Comparison of ENCODE assay signal across 31 cellular contexts in genomic region chr9:86809968-86810367, GRCh38.
"Had no signal": no experiment of that assay in that cellular context is flagged by ENCODE, and none has a peak within 500 bp of the region (broad histone marks: within the 10 kb centered on the region; RNA-seq: fewer than 3 reads in every experiment).

No MANE protein-coding gene starts in this region.

- H3K4me2 ChIP-seq: SK-N-SH had no signal

- H3K27ac Mint-ChIP-seq: activated CD4-positive, alpha-beta T cell treated with anti-CD3 and anti-CD28 coated beads for 36 hours; activated CD4-positive, alpha-beta T cell treated with anti-CD3 and anti-CD28 coated beads, Interleukin-2, amount 10 ng/mL, durations not matched to agents 7 days and 5 days; activated CD8-positive, alpha-beta T cell treated with anti-CD3 and anti-CD28 coated beads, Interleukin-2, amount 10 ng/mL, durations not matched to agents 7 days and 5 days; activated naive CD4-positive, alpha-beta T cell treated with anti-CD3 and anti-CD28 coated beads, Interleukin-2, amount 50 U/mL, for 24 hours; activated naive CD8-positive, alpha-beta T cell treated with anti-CD3 and anti-CD28 coated beads, Interleukin-2, amount 10 ng/mL, durations not matched to agents 7 days and 5 days; activated T-cell treated with anti-CD3 and anti-CD28 coated beads, Interleukin-2, amount 50 U/mL, for 24 hours; activated T-helper 2 cell treated with anti-CD3 and anti-CD28 coated beads, Interferon-gamma antibody, Interleukin-2, Interleukin-4, amounts not matched to agents 10 μg/mL and 5 μg/mL and 100 μg/mL, durations not matched to agents 14 hours and 24 hours and 36 hours; T-helper 1 cell treated with Interleukin-12 subunit alpha and Interleukin-12 subunit beta and Interleukin-4 antibody, amounts not matched to agents 30 μg/mL and 1 μg/mL, for 36 hours; T-helper 2 cell treated with Interferon-gamma antibody and Interleukin-4, amounts not matched to agents 5 μg/mL and 100 μg/mL, for 36 hours had no signal

- DNase-seq: activated CD4-positive, alpha-beta T cell treated with anti-CD3 and anti-CD28 coated beads for 36 hours; activated CD4-positive, alpha-beta T cell treated with anti-CD3 and anti-CD28 coated beads, Interleukin-2, amount 10 ng/mL, durations not matched to agents 7 days and 5 days; activated CD4-positive, alpha-beta T cell treated with anti-CD3 and anti-CD28 coated beads, Interleukin-2, amount 50 U/mL, for 48 hours; activated CD8-positive, alpha-beta T cell treated with anti-CD3 and anti-CD28 coated beads, Interleukin-2, amount 10 ng/mL, durations not matched to agents 7 days and 5 days; activated gamma-delta T cell; activated naive CD4-positive, alpha-beta T cell treated with Interleukin-2 at 50 U/mL for 16 hours; activated naive CD8-positive, alpha-beta T cell treated with anti-CD3 and anti-CD28 coated beads, Interleukin-2, amount 10 ng/mL, durations not matched to agents 7 days and 5 days; activated T-cell treated with anti-CD3 and anti-CD28 coated beads, Interleukin-2, amount 50 U/mL, for 24 hours; amygdala; Karpas-422; MM.1S; NCI-H1092; NCI-H1436 treated with DMSO at 0.1 percent for 48 hours; NCI-H1694 treated with DMSO at 0.1 percent for 48 hours; NCI-H2029; NCI-H2171 treated with DMSO at 0.1 percent for 48 hours; NCI-H2227 treated with DMSO at 0.1 percent for 48 hours; NCI-H446; NCI-H510A treated with DMSO at 0.1 percent for 48 hours; NCI-H526 treated with DMSO at 0.1 percent for 48 hours; SHP77 treated with DMSO at 0.1 percent for 48 hours; SK-N-SH had no signal

- H3K9ac ChIP-seq: SK-N-SH had no signal

- H3K4me1 Mint-ChIP-seq: activated CD4-positive, alpha-beta T cell treated with anti-CD3 and anti-CD28 coated beads for 36 hours; activated CD4-positive, alpha-beta T cell treated with anti-CD3 and anti-CD28 coated beads, Interleukin-2, amount 10 ng/mL, durations not matched to agents 7 days and 5 days; activated naive CD4-positive, alpha-beta T cell treated with anti-CD3 and anti-CD28 coated beads, Interleukin-2, amount 50 U/mL, for 24 hours; activated naive CD8-positive, alpha-beta T cell treated with anti-CD3 and anti-CD28 coated beads, Interleukin-2, amount 10 ng/mL, durations not matched to agents 7 days and 5 days; central memory CD8-positive, alpha-beta T cell had no signal

- H3K27me3 Mint-ChIP-seq: activated CD4-positive, alpha-beta T cell treated with anti-CD3 and anti-CD28 coated beads, Interleukin-2, amount 10 ng/mL, durations not matched to agents 7 days and 5 days; activated naive CD4-positive, alpha-beta T cell treated with anti-CD3 and anti-CD28 coated beads, Interleukin-2, amount 50 U/mL, for 24 hours; activated naive CD8-positive, alpha-beta T cell treated with anti-CD3 and anti-CD28 coated beads, Interleukin-2, amount 10 ng/mL, durations not matched to agents 7 days and 5 days had no signal

- H3K9me2 ChIP-seq: SK-N-SH had no signal

- H3K27me3 ChIP-seq: ascending aorta, cardiac muscle cell, SJSA1 had no signal

- H3K36me3 Mint-ChIP-seq: activated naive CD4-positive, alpha-beta T cell treated with anti-CD3 and anti-CD28 coated beads, Interleukin-2, amount 50 U/mL, for 24 hours; activated naive CD8-positive, alpha-beta T cell treated with anti-CD3 and anti-CD28 coated beads, Interleukin-2, amount 10 ng/mL, durations not matched to agents 7 days and 5 days had no signal

- H3K9me3 Mint-ChIP-seq: activated CD4-positive, alpha-beta T cell treated with anti-CD3 and anti-CD28 coated beads, Interleukin-2, amount 10 ng/mL, durations not matched to agents 7 days and 5 days; activated naive CD4-positive, alpha-beta T cell treated with anti-CD3 and anti-CD28 coated beads, Interleukin-2, amount 50 U/mL, for 24 hours; activated naive CD8-positive, alpha-beta T cell treated with anti-CD3 and anti-CD28 coated beads, Interleukin-2, amount 10 ng/mL, durations not matched to agents 7 days and 5 days; activated T-cell treated with anti-CD3 and anti-CD28 coated beads, Interleukin-2, amount 50 U/mL, for 24 hours; activated T-helper 2 cell treated with anti-CD3 and anti-CD28 coated beads, Interferon-gamma antibody, Interleukin-2, Interleukin-4, amounts not matched to agents 10 μg/mL and 5 μg/mL and 100 μg/mL, durations not matched to agents 14 hours and 24 hours and 36 hours; central memory CD8-positive, alpha-beta T cell; T-helper 1 cell treated with Interleukin-12 subunit alpha and Interleukin-12 subunit beta and Interleukin-4 antibody, amounts not matched to agents 30 μg/mL and 1 μg/mL, for 36 hours; T-helper 2 cell treated with Interferon-gamma antibody and Interleukin-4, amounts not matched to agents 5 μg/mL and 100 μg/mL, for 36 hours had no signal

- ATAC-seq: activated CD4-positive, alpha-beta T cell treated with anti-CD3 and anti-CD28 coated beads for 36 hours; activated CD8-positive, alpha-beta T cell treated with anti-CD3 and anti-CD28 coated beads, Interleukin-2, amount 10 ng/mL, durations not matched to agents 7 days and 5 days; Panc1 had no signal

- H3K4me3 ChIP-seq: ascending aorta, cardiac muscle cell, SJSA1 had no signal

- H3K4me3 Mint-ChIP-seq: activated CD4-positive, alpha-beta T cell treated with anti-CD3 and anti-CD28 coated beads for 36 hours; activated CD4-positive, alpha-beta T cell treated with anti-CD3 and anti-CD28 coated beads, Interleukin-2, amount 10 ng/mL, durations not matched to agents 7 days and 5 days; activated CD8-positive, alpha-beta T cell treated with anti-CD3 and anti-CD28 coated beads, Interleukin-2, amount 10 ng/mL, durations not matched to agents 7 days and 5 days; activated naive CD4-positive, alpha-beta T cell treated with anti-CD3 and anti-CD28 coated beads, Interleukin-2, amount 50 U/mL, for 24 hours; activated naive CD8-positive, alpha-beta T cell treated with anti-CD3 and anti-CD28 coated beads, Interleukin-2, amount 10 ng/mL, durations not matched to agents 7 days and 5 days; activated T-cell treated with anti-CD3 and anti-CD28 coated beads, Interleukin-2, amount 50 U/mL, for 24 hours; central memory CD8-positive, alpha-beta T cell; T-helper 1 cell treated with Interleukin-12 subunit alpha and Interleukin-12 subunit beta and Interleukin-4 antibody, amounts not matched to agents 30 μg/mL and 1 μg/mL, for 36 hours; T-helper 2 cell treated with Interferon-gamma antibody and Interleukin-4, amounts not matched to agents 5 μg/mL and 100 μg/mL, for 36 hours had no signal

- H3K36me3 ChIP-seq: ascending aorta, cardiac muscle cell, SJSA1 had no signal

- H3K27ac ChIP-seq: ascending aorta, cardiac muscle cell, SJSA1 had no signal

- H3K9me3 ChIP-seq: ascending aorta, SJSA1, SK-N-SH had no signal
